In genomic region chr12:112967306-112967705, GRCh38 we compare ENCODE assay signal across 28 cellular contexts. TPM values are rescaled to one million over a fixed set of nuclear protein-coding genes. Genes with fewer than 3 reads are reported as not detected.
"Had no signal": no experiment of that assay in that cellular context is flagged by ENCODE, and none has a peak within 500 bp of the region (broad histone marks: within the 10 kb centered on the region; RNA-seq: fewer than 3 reads in every experiment).

No MANE protein-coding gene starts in this region.

- H3K27ac ChIP-seq: ascending aorta, breast epithelium, cardiac muscle cell, coronary artery, epithelial cell of prostate, esophagus squamous epithelium, gastroesophageal sphincter, heart right ventricle had no signal

- H3K36me3 ChIP-seq: cardiac muscle cell had no signal

- H3K9me3 ChIP-seq: ascending aorta, breast epithelium, esophagus squamous epithelium, gastroesophageal sphincter, heart right ventricle had no signal

- H3K4me3 ChIP-seq: ascending aorta, breast epithelium, cardiac muscle cell, coronary artery, esophagus squamous epithelium, gastroesophageal sphincter, heart right ventricle had no signal

- DNase-seq: activated CD4-positive, alpha-beta memory T cell treated with anti-CD3 and anti-CD28 coated beads for 36 hours; activated CD4-positive, alpha-beta T cell treated with anti-CD3 and anti-CD28 coated beads for 1 hour; activated CD4-positive, alpha-beta T cell treated with anti-CD3 and anti-CD28 coated beads, Interleukin-2, amount 10 ng/mL, durations not matched to agents 24 days and 14 days; activated CD8-positive, alpha-beta memory T cell treated with anti-CD3 and anti-CD28 coated beads, Interleukin-2, amount 10 ng/mL, durations not matched to agents 7 days and 5 days; activated CD8-positive, alpha-beta memory T cell treated with anti-CD3 and anti-CD28 coated beads, Interleukin-2, amount 50 U/mL, for 4 hours; activated CD8-positive, alpha-beta T cell treated with anti-CD3 and anti-CD28 coated beads, Interleukin-2, amount 10 ng/mL, durations not matched to agents 7 days and 5 days; activated effector memory CD4-positive, alpha-beta T cell treated with anti-CD3 and anti-CD28 coated beads, Interleukin-2, amount 50 U/mL, for 16 hours; activated naive CD4-positive, alpha-beta T cell; activated naive CD4-positive, alpha-beta T cell treated with anti-CD3 and anti-CD28 coated beads, Interleukin-2, amount 10 ng/mL, durations not matched to agents 7 days and 5 days; activated naive CD8-positive, alpha-beta T cell treated with anti-CD3 and anti-CD28 coated beads, Interleukin-2, amount 10 ng/mL, durations not matched to agents 7 days and 5 days; activated T-cell treated with anti-CD3 and anti-CD28 coated beads, Interleukin-2, amount 50 U/mL, for 1 hour; activated T-cell treated with anti-CD3 and anti-CD28 coated beads, Interleukin-2, amount 50 U/mL, for 48 hours; effector CD4-positive, alpha-beta T cell; effector memory CD8-positive, alpha-beta T cell; esophagus squamous epithelium; foreskin melanocyte; heart right ventricle; T-helper 1 cell; T-helper 17 cell; T1000 had no signal

- ATAC-seq: activated CD8-positive, alpha-beta memory T cell treated with anti-CD3 and anti-CD28 coated beads, Interleukin-2, amount 10 ng/mL, durations not matched to agents 7 days and 5 days; activated CD8-positive, alpha-beta T cell treated with anti-CD3 and anti-CD28 coated beads, Interleukin-2, amount 10 ng/mL, durations not matched to agents 7 days and 5 days; activated naive CD4-positive, alpha-beta T cell treated with anti-CD3 and anti-CD28 coated beads, Interleukin-2, amount 50 U/mL, for 72 hours; effector memory CD8-positive, alpha-beta T cell; gastroesophageal sphincter; heart right ventricle; T-helper 17 cell; WTC11 had no signal

- H3K27me3 ChIP-seq: ascending aorta, breast epithelium, cardiac muscle cell, esophagus squamous epithelium, gastroesophageal sphincter had no signal

RNA-seq across cellular contexts. Expression of gene OAS2, which starts 11.0 kb away (rescaled TPM):
- total RNA-seq: cardiac muscle cell had no signal
